In the genomic region with DNA sequence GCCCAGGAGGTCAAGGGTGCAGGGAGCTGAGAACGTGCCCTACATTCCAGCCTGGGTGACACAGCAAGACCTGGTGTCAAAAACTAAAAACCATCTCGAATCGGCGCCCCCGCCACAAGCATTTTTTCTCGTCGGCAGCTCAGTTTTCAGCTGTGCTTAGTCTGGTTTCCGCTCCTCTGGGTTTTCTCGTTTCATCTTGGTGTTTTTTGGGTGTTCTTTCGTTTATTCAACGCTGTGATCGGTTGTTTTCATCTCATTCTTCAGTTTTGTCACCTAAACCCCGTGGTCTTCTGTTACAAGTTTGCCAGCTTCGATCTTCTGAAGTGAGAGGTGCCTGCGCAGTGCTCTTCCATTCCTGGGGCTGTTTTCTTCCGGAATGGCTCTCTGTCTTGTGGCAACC, we compare ENCODE assay signal across 17 cellular contexts. TPM values are rescaled to one million over a fixed set of nuclear protein-coding genes. Genes with fewer than 3 reads are reported as not detected.
DNase-seq lines count a peak whose midpoint lies in the region; ATAC-seq and TF ChIP-seq lines count a peak whose summit lies in the region.
"Had no signal": no experiment of that assay in that cellular context is flagged by ENCODE, and none has a peak within 500 bp of the region (broad histone marks: within the 10 kb centered on the region; RNA-seq: fewer than 3 reads in every experiment).

No MANE protein-coding gene starts in this region.

- BruUV-seq in A673 (replicated peaks; lab: Mats Ljungman, UMichigan), result no TSS peak

- peak; percentile 38 for DNase-seq in activated gamma-delta T cell treated with Interleukin-2 at 50 U/mL for 16 hours
- DNase-seq in activated gamma-delta T cell (lab: John Stamatoyannopoulos, UW), result no peak
- DNase-seq in T-helper 2 cell treated with Interferon-gamma antibody and Interleukin-4, amounts not matched to agents 5 μg/mL and 100 μg/mL, for 36 hours (ENCODE audit: low spot score), result no peak
- DNase-seq in thoracic aorta (ENCODE audit: low spot score), result no peak
- DNase-seq in A673 (ENCODE audit: low spot score), result no peak
- DNase-seq in lower leg skin (ENCODE audit: low spot score in 2 of 2), result no peak
- DNase-seq in NCI-H1092 (lab: John Stamatoyannopoulos, UW), result no peak
- DNase-seq: DMS153; effector CD8-positive, alpha-beta T cell; IMR-90; left ventricle myocardium superior; NCI-H1105 treated with DMSO at 0.1 percent for 48 hours; right lobe of liver had no signal

- H3K27ac ChIP-seq in thoracic aorta, result no peak overlapping the region
- no peak overlapping the region for H3K27ac ChIP-seq in A673 (ENCODE audit: low read depth, low read length, poor library complexity, severe bottlenecking)
- H3K27ac ChIP-seq: neural progenitor cell had no signal

- H3K4me1 Mint-ChIP-seq in T-helper 2 cell treated with Interferon-gamma antibody and Interleukin-4, amounts not matched to agents 5 μg/mL and 100 μg/mL, for 36 hours (ENCODE audit: low read depth), result peaks cover 22% of the 10 kb centered on the region
- H3K4me1 Mint-ChIP-seq in dendritic cell treated with granulocyte-macrophage colony-stimulating factor and Interleukin-4, amounts not matched to agents 40 ng/mL and 50 ng/mL, for 4 days (ENCODE audit: low read depth), result peaks cover 49% of the 10 kb centered on the region

- WGBS in lower leg skin, 2 donors, result 69 to 78% methylated on average over 16 of the region's 16 CpGs

- POLR2A ChIA-PET in A673 (lab: Charles Lee; ENCODE audit: low non-redundant PET), result no interaction called here

- peak overlapping the region; percentile 91 for H3K27ac Mint-ChIP-seq in T-helper 2 cell treated with Interferon-gamma antibody and Interleukin-4, amounts not matched to agents 5 μg/mL and 100 μg/mL, for 36 hours
- peak overlapping the region; percentile 70 for H3K27ac Mint-ChIP-seq in dendritic cell treated with granulocyte-macrophage colony-stimulating factor and Interleukin-4, amounts not matched to agents 40 ng/mL and 50 ng/mL, for 4 days
- H3K27ac Mint-ChIP-seq: brain, neural progenitor cell had no signal

- TF ChIP-seq POLR2A in lower leg skin (IDR thresholded peaks at IDR 0.05), result no peak

- ATAC-seq in thoracic aorta (ENCODE audit: insufficient number of reproducible peaks, low FRiP score, low read depth), result no peak
- ATAC-seq: left ventricle myocardium superior, right lobe of liver had no signal

- H3K4me3 Mint-ChIP-seq in T-helper 2 cell treated with Interferon-gamma antibody and Interleukin-4, amounts not matched to agents 5 μg/mL and 100 μg/mL, for 36 hours, result peak overlapping the region; percentile 84
- H3K4me3 Mint-ChIP-seq in dendritic cell treated with granulocyte-macrophage colony-stimulating factor and Interleukin-4, amounts not matched to agents 40 ng/mL and 50 ng/mL, for 4 days, result peak overlapping the region; percentile 69
- H3K4me3 Mint-ChIP-seq: brain, neural progenitor cell had no signal

- H3K27me3 ChIP-seq in thoracic aorta (replicated peaks; ENCODE audit: insufficient read depth), result no peaks in the 10 kb centered on the region
- no peaks in the 10 kb centered on the region for H3K27me3 ChIP-seq in A673 (replicated peaks; ENCODE audit: insufficient read depth, low read depth, low read length, poor library complexity)
- H3K27me3 ChIP-seq: right lobe of liver had no signal

- H3K4me1 ChIP-seq in thoracic aorta (ENCODE audit: control insufficient read depth in 1 of 2, low read depth in 2 of 2) (peaks cover 6 to 8% of the 10 kb centered on the region in 2 donors), A673 (ENCODE audit: insufficient read depth, low read length, poor library complexity, severe bottlenecking) (peaks cover 9% of the 10 kb centered on the region)

- H3K9me3 ChIP-seq in thoracic aorta, result no peaks in the 10 kb centered on the region
- H3K9me3 ChIP-seq in A673 (ENCODE audit: low read depth, low read length, poor library complexity, severe bottlenecking), result no peaks in the 10 kb centered on the region
- H3K9me3 ChIP-seq: HAP-1, right lobe of liver had no signal

- CTCF ChIA-PET in A673 (lab: Charles Lee), result no interaction called here

- H3K9me3 Mint-ChIP-seq in T-helper 2 cell treated with Interferon-gamma antibody and Interleukin-4, amounts not matched to agents 5 μg/mL and 100 μg/mL, for 36 hours, result no peaks in the 10 kb centered on the region
- H3K9me3 Mint-ChIP-seq in dendritic cell treated with granulocyte-macrophage colony-stimulating factor and Interleukin-4, amounts not matched to agents 40 ng/mL and 50 ng/mL, for 4 days, result no peaks in the 10 kb centered on the region
- H3K9me3 Mint-ChIP-seq: neural progenitor cell had no signal

- H3K27me3 Mint-ChIP-seq in T-helper 2 cell treated with Interferon-gamma antibody and Interleukin-4, amounts not matched to agents 5 μg/mL and 100 μg/mL, for 36 hours (ENCODE audit: low read depth), result peaks cover 25% of the 10 kb centered on the region
- H3K27me3 Mint-ChIP-seq in dendritic cell treated with granulocyte-macrophage colony-stimulating factor and Interleukin-4, amounts not matched to agents 40 ng/mL and 50 ng/mL, for 4 days, result peaks cover 65% of the 10 kb centered on the region

- H3K4me3 ChIP-seq in thoracic aorta (peak overlapping the region; percentile 59), A673 (ENCODE audit: low read depth, low read length, poor library complexity, severe bottlenecking) (no peak overlapping the region), lower leg skin (ENCODE audit: low read depth, poor library complexity, severe bottlenecking) (no peak overlapping the region)
- H3K4me3 ChIP-seq: HAP-1, neural progenitor cell, right lobe of liver had no signal

- no peaks in the 10 kb centered on the region for H3K36me3 ChIP-seq in thoracic aorta
- no peaks in the 10 kb centered on the region for H3K36me3 ChIP-seq in A673 (ENCODE audit: insufficient read depth, low read length, poor library complexity, severe bottlenecking)
- H3K36me3 ChIP-seq: HAP-1, neural progenitor cell, right lobe of liver had no signal

- TF ChIP-seq CTCF in thoracic aorta (IDR thresholded peaks at IDR 0.05) (no peak), A673 (conservative IDR thresholded peaks at IDR 0.05; ENCODE audit: low read depth, low read length) (no peak), lower leg skin (IDR thresholded peaks at IDR 0.05) (no peak)

- intact Hi-C loops in dendritic cell treated with granulocyte-macrophage colony-stimulating factor and Interleukin-4, amounts not matched to agents 40 ng/mL and 50 ng/mL, for 4 days (cut with micrococcal nuclease), result no loop called here
- intact Hi-C loops in A673 (cut with micrococcal nuclease; ENCODE audit: unreplicated experiment) (no loop called here), lower leg skin (cut with DNase I; ENCODE audit: low total_unique reads) (no loop called here)

- peaks cover 6% of the 10 kb centered on the region for H3K36me3 Mint-ChIP-seq in T-helper 2 cell treated with Interferon-gamma antibody and Interleukin-4, amounts not matched to agents 5 μg/mL and 100 μg/mL, for 36 hours (ENCODE audit: low read depth)
- H3K36me3 Mint-ChIP-seq in dendritic cell treated with granulocyte-macrophage colony-stimulating factor and Interleukin-4, amounts not matched to agents 40 ng/mL and 50 ng/mL, for 4 days (ENCODE audit: low read depth), result peaks cover 14% of the 10 kb centered on the region
- H3K36me3 Mint-ChIP-seq: brain, neural progenitor cell had no signal

RNA-seq across cellular contexts. Expression of a gene that starts 41.4 kb away (rescaled TPM):
- total RNA-seq in thoracic aorta (1 to 10 TPM; 5.9 to 8.5 TPM), A673 (2021) (43.0 and 46.9 TPM in 2 replicates), lower leg skin (10 to 100 TPM in 3 of 4 donors, 1 to 10 TPM in 1; 7.3 to 17.7 (median 14.1) TPM)

RNA-seq across cellular contexts. Expression of a gene that starts 41.6 kb away (rescaled TPM):
- total RNA-seq in thoracic aorta, result 10 to 100 TPM in 1 of 2 donors, 1 to 10 TPM in 1; 9.7 to 24.8 TPM
- total RNA-seq in A673 (2021), result 35.4 and 38.9 TPM in 2 replicates
- 10 to 100 TPM; 11.1 to 31.8 (median 19.2) TPM for total RNA-seq in lower leg skin
